In the genomic region with DNA sequence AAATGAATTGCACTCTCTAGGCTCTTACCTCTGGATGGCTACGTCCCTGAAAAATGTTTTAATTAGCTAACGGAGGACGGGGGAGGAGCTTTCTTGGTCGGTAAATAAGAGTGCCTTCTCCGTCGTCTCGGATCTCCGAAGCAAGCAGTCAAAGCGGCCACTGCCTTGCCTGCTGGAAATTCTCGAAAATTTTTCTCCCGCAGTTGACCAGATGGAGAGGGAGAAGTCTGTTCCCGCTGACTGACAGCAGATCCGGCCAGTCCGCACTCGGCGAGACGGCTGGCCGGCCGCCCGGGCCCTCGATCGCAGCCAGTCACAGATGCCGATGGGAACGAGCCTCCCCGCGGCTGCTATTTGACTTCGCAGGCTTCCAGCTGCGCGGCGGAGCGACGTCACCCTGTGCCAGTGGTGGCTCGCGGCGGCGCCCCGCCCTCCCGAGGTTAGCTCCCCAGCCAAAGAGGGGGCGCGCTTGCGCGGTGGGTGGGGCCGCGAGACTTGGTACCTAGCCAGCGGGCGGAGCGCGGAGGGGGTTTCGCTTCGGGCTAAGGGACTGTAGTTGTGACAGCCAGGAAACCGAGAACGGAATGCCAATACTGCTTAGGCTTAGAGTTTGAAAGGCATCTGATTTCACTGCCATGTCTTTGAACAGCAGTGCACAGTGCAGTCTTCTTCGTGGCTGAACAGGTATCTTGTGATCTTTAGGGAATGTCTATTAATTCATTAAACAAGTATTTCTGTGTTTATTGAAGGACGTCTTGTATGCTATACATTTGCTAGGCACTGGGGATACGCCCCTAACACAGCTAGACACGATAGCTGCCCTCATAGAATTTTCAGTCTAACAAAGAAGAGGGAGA, we compare ENCODE assay signal across 1 cellular context.
TF ChIP-seq lines count a peak whose summit lies in the region.

A gene (minus strand): TSS at position 184 of the 857 bp plus-strand sequence. CDS start 5,978 bp downstream, outside the sequence.

TF ChIP-seq in K562, 482 proteins besides CTCF, POLR2A, EP300 and RAD21 (continued from another document):
- no peak for TF ChIP-seq ZNF561 (CRISPR knock-in tag; conservative IDR thresholded peaks at IDR 0.05)
- peak; percentile 50; the same call in 1 of the 2 replicates for TF ChIP-seq RBFOX2 (IDR thresholded peaks at IDR 0.05; ENCODE audit: low read depth, low read length)
- TF ChIP-seq HSF4 (CRISPR knock-in tag; IDR thresholded peaks at IDR 0.05; ENCODE audit: borderline replicate concordance), result no peak
- no peak for TF ChIP-seq SRSF7 (optimal IDR thresholded peaks at IDR 0.05; ENCODE audit: low read depth, low read length)
TF ChIP-seq in K562: peak in this region for 69.
